ENCODE assay signal across 8 cellular contexts in the genomic region with DNA sequence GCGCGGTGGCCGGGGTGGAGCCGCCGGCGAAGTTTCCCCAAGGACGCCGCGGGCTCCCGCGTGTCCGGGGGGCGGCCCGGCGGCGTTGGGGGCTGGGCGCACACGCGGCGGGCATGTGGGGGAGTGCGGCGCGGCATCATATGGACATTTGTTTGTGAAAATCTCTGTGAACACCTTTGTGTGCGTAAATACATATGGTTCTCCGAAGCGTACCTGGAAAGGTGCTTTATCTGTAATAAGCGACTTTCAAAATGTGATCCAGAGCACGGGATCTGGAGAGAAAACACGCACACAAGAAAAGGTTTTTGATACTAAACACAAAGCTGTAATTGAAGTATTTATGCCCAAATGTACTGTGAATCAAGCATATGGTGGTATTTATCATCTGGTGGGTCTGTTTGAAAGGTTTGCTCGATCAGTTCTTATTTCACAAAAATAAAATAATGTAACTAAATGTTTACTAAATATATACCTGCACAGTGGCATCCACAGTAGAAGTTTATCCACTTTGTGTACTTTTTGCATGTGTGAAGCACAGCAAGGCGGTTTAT. TPM values are rescaled to one million over a fixed set of nuclear protein-coding genes. Genes with fewer than 3 reads are reported as not detected.
A peak's percentile ranks its signal among the peaks of the same experiment; 100 is the strongest.
DNase-seq lines count a peak whose midpoint lies in the region; TF ChIP-seq lines count a peak whose summit lies in the region.

No MANE protein-coding gene starts in this region.

- H3K27ac ChIP-seq in HUES6 (ENCODE audit: low read depth, low read length) (peak overlapping the region; percentile 99), ascending aorta (peak overlapping the region; percentile 83 to 96), tibial nerve (peak overlapping the region; percentile 53 to 99 (median 92))

- WGBS in lower leg skin, 2 donors = 4% methylated on average over 17 to 25 of the region's 31 CpGs
- 5% methylated on average over 24 to 31 of the region's 31 CpGs for WGBS in tibial nerve, 2 donors

- H3K4me1 ChIP-seq in BE2C (peaks cover 13% of the 10 kb centered on the region; the same call in 1 of the 2 replicates), HUES6 (ENCODE audit: control insufficient read depth, insufficient read depth, low read length) (peaks cover 32% of the 10 kb centered on the region), ascending aorta (peaks cover 0 to 12% of the 10 kb centered on the region in 2 donors), tibial nerve (peaks cover 0 to 33% (median 16%) of the 10 kb centered on the region in 4 donors)

- peak overlapping the region; percentile 94 for H3K9ac ChIP-seq in HUES6 (ENCODE audit: low read length)

- TF ChIP-seq CTCF in BE2C (IDR thresholded peaks at IDR 0.05; ENCODE audit: low read depth, low read length) = no peak
- TF ChIP-seq CTCF in ascending aorta (IDR thresholded peaks at IDR 0.05) = no peak
- TF ChIP-seq CTCF in lower leg skin (IDR thresholded peaks at IDR 0.05) = no peak
- no peak for TF ChIP-seq CTCF in tibial nerve (IDR thresholded peaks at IDR 0.05)

- H3K9me3 ChIP-seq in BE2C (no peaks in the 10 kb centered on the region), HUES6 (ENCODE audit: control insufficient read depth, insufficient read depth, low read depth, low read length) (0 out of 2 replicates have a peak, but pooled peaks cover 2% of the 10 kb centered on the region), ascending aorta (no peaks in the 10 kb centered on the region), tibial nerve (no peaks in the 10 kb centered on the region)

- intact Hi-C loops in ascending aorta (cut with DNase I) = loop anchor here (1.0 to 10.0 kb wide), 10 partner anchors 51 to 1184 kb away; no protein-coding TSS in a partner anchor
- intact Hi-C loops in lower leg skin (cut with DNase I; ENCODE audit: low total_unique reads) = loop anchor here (1.0 to 10.0 kb wide), 2 partner anchors 143 to 161 kb away; no protein-coding TSS in a partner anchor
- intact Hi-C loops in posterior cingulate gyrus (cut with DNase I) = loop anchor here (2.0 to 5.0 kb wide), 3 partner anchors 147 to 579 kb away; no protein-coding TSS in a partner anchor

- TF ChIP-seq EP300 in tibial nerve (IDR thresholded peaks at IDR 0.05) = no peak

- H3K4me3 ChIP-seq in BE2C (ENCODE audit: low read depth, low read length) (peak overlapping the region; percentile 50), HUES6 (ENCODE audit: low read depth, low read length) (peak overlapping the region; percentile 81), ascending aorta (peak overlapping the region; percentile 68 to 97), lower leg skin (ENCODE audit: low read depth, poor library complexity, severe bottlenecking) (peak overlapping the region; percentile 36), tibial nerve (peak overlapping the region; percentile 36 to 99 (median 81))

- H3K36me3 ChIP-seq in BE2C = peaks cover 10% of the 10 kb centered on the region; the same call in 1 of the 2 replicates
- peaks cover 8% of the 10 kb centered on the region; the same call in 1 of the 2 replicates for H3K36me3 ChIP-seq in HUES6 (ENCODE audit: control insufficient read depth, insufficient read depth, low read length)
- H3K36me3 ChIP-seq in ascending aorta = no peaks in the 10 kb centered on the region
- H3K36me3 ChIP-seq in tibial nerve = no peaks in the 10 kb centered on the region

- H3K27me3 ChIP-seq in BE2C (no peaks in the 10 kb centered on the region), HUES6 (ENCODE audit: control insufficient read depth, insufficient read depth, low read length) (no peaks in the 10 kb centered on the region), ascending aorta (no peaks in the 10 kb centered on the region), tibial nerve (no peaks in the 10 kb centered on the region)

- DNase-seq in BE2C (no peak), ascending aorta (ENCODE audit: low spot score in 2 of 2) (no peak), lower leg skin (ENCODE audit: low spot score in 2 of 2) (no peak), tibial nerve (ENCODE audit: low spot score in 2 of 2) (no peak), ecto neural progenitor cell (ENCODE audit: low spot score) (no peak), posterior cingulate gyrus (no peak)
- DNase-seq in activated CD4-positive, CD25-positive, alpha-beta regulatory T cell (lab: John Stamatoyannopoulos, UW) = no peak

- TF ChIP-seq POLR2A in lower leg skin (IDR thresholded peaks at IDR 0.05) = no peak
- TF ChIP-seq POLR2A in tibial nerve (IDR thresholded peaks at IDR 0.05) = no peak

RNA-seq across cellular contexts. Expression of a gene that starts 0.7 kb away (rescaled TPM):
- 44.7 TPM for polyA plus RNA-seq in BE2C (2012; ENCODE audit: insufficient read depth, insufficient read length, low read depth)
- total RNA-seq in ascending aorta (52.0 TPM), lower leg skin (10 to 100 TPM; 51.6 to 91.1 (median 66.0) TPM), tibial nerve (10 to 100 TPM; 57.1 to 66.3 (median 62.8) TPM)
